In genomic region chr12:118044577-118044976, GRCh38 we compare ENCODE assay signal across 13 cellular contexts.
"Had no signal": no experiment of that assay in that cellular context is flagged by ENCODE, and none has a peak within 500 bp of the region (broad histone marks: within the 10 kb centered on the region; RNA-seq: fewer than 3 reads in every experiment).

No MANE protein-coding gene starts in this region.

- H3K4me3 Mint-ChIP-seq: memory B cell; naive thymus-derived CD8-positive, alpha-beta T cell; stimulated activated memory B cell treated with anti-CD40 and anti-IgM and Interleukin-4, amounts not matched to agents 10 μg/mL and 1 μg/mL and 100 μg/mL, for 72 hours had no signal

- H3K9me3 ChIP-seq: body of pancreas, left lung, transverse colon had no signal

- H3K9me3 Mint-ChIP-seq: memory B cell; naive thymus-derived CD8-positive, alpha-beta T cell; stimulated activated memory B cell treated with anti-CD40 and anti-IgM and Interleukin-4, amounts not matched to agents 10 μg/mL and 1 μg/mL and 100 μg/mL, for 72 hours had no signal

- H3K27ac ChIP-seq: body of pancreas, left lung, transverse colon had no signal

- H3K4me3 ChIP-seq: body of pancreas, left lung, transverse colon had no signal

- H3K27me3 ChIP-seq: body of pancreas, left lung, transverse colon had no signal

- H3K4me1 ChIP-seq: body of pancreas, left lung, transverse colon had no signal

- DNase-seq: amygdala; body of pancreas; caudate nucleus; left lung; naive thymus-derived CD8-positive, alpha-beta T cell; posterior cingulate gyrus; retina; SW 1271; T-helper 9 cell; transverse colon had no signal

- H3K27me3 Mint-ChIP-seq: memory B cell; naive thymus-derived CD8-positive, alpha-beta T cell; stimulated activated memory B cell treated with anti-CD40 and anti-IgM and Interleukin-4, amounts not matched to agents 10 μg/mL and 1 μg/mL and 100 μg/mL, for 72 hours had no signal

- H3K27ac Mint-ChIP-seq: memory B cell; naive thymus-derived CD8-positive, alpha-beta T cell; stimulated activated memory B cell treated with anti-CD40 and anti-IgM and Interleukin-4, amounts not matched to agents 10 μg/mL and 1 μg/mL and 100 μg/mL, for 72 hours had no signal

- H3K4me1 Mint-ChIP-seq: memory B cell; stimulated activated memory B cell treated with anti-CD40 and anti-IgM and Interleukin-4, amounts not matched to agents 10 μg/mL and 1 μg/mL and 100 μg/mL, for 72 hours had no signal

- ATAC-seq: body of pancreas; esophagus mucosa; left lung; naive thymus-derived CD8-positive, alpha-beta T cell; stimulated activated memory B cell treated with anti-CD40 and anti-IgM and Interleukin-4, amounts not matched to agents 10 μg/mL and 1 μg/mL and 100 μg/mL, for 72 hours had no signal
